Comparison of ENCODE assay signal across 9 cellular contexts in the genomic region with DNA sequence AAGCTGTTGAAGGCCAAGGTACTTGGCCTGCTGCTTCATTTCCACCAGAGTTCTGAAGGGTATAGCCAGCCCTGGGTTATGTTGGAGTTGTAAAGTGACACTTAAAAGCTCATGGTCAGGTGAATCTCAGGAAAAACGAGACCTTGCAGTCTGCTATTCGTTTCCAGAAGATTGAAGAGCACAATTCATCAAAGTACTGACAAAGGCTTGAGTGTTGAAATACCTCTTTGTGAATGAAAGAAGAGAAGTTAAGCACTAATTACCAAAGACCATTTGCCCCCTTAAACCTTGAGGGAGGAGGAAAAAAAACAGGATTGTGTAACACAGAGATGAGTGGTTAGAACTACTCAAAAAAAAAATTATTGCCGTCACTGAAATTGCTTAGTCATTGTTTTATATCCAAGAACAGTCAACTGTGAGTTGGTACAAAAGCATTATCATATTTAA. TPM values are rescaled to one million over a fixed set of nuclear protein-coding genes. Genes with fewer than 3 reads are reported as not detected.
DNase-seq lines count a peak whose midpoint lies in the region; ATAC-seq and TF ChIP-seq lines count a peak whose summit lies in the region.
"Had no signal": no experiment of that assay in that cellular context is flagged by ENCODE, and none has a peak within 500 bp of the region (broad histone marks: within the 10 kb centered on the region; RNA-seq: fewer than 3 reads in every experiment).

No MANE protein-coding gene starts in this region.

- H3K9me3 Mint-ChIP-seq in glutamatergic neuron (ENCODE audit: unreplicated experiment): no peaks in the 10 kb centered on the region

- intact Hi-C loops in body of pancreas (cut with DNase I): no loop called here

- H3K36me3 ChIP-seq in body of pancreas (replicated peaks in 1 of 2; ENCODE audit: insufficient read depth in 1 of 2, low read depth in 2 of 2): no peaks in the 10 kb centered on the region

- no peak overlapping the region for H3K4me3 Mint-ChIP-seq in glutamatergic neuron (ENCODE audit: unreplicated experiment)

- no peaks in the 10 kb centered on the region for H3K9me3 ChIP-seq in body of pancreas

- peaks cover 6% of the 10 kb centered on the region for H3K4me1 ChIP-seq in body of pancreas

- no peaks in the 10 kb centered on the region for H3K36me3 Mint-ChIP-seq in glutamatergic neuron (ENCODE audit: unreplicated experiment)

- ATAC-seq in body of pancreas: peak; percentile 60
- no peak for ATAC-seq in HG03432 (IDR thresholded peaks at IDR 0.05; ENCODE audit: unreplicated experiment)
- ATAC-seq in GM19023 (IDR thresholded peaks at IDR 0.05; ENCODE audit: unreplicated experiment): no peak

- DNase-seq in GM03348 (ENCODE audit: low spot score) (peak; percentile 41), NCI-H2196 (lab: John Stamatoyannopoulos, UW; ENCODE audit: unreplicated experiment) (peak; percentile 53), body of pancreas (no peak), myocyte (ENCODE audit: low read depth) (peak; percentile 23), glutamatergic neuron (no peak), coronary artery (ENCODE audit: low spot score) (no peak)
- DNase-seq: NCI-H146 had no signal

- H3K4me3 ChIP-seq in body of pancreas (no peak overlapping the region), coronary artery (no peak overlapping the region)

- peak overlapping the region in 3 of 4 donors; percentile 1 to 44 (median 35) for H3K27ac ChIP-seq in body of pancreas
- peak overlapping the region in 1 of 2 donors; percentile 36 for H3K27ac ChIP-seq in coronary artery

- WGBS in body of pancreas, 2 donors: 12 to 20% methylated on average over 3 of the region's 3 CpGs

- peaks cover 5% of the 10 kb centered on the region for H3K4me1 Mint-ChIP-seq in glutamatergic neuron (ENCODE audit: low read depth, unreplicated experiment)

- TF ChIP-seq POLR2A in body of pancreas (IDR thresholded peaks at IDR 0.05): no peak

- H3K27me3 ChIP-seq in body of pancreas: no peaks in the 10 kb centered on the region

- no peak overlapping the region for H3K27ac Mint-ChIP-seq in glutamatergic neuron (ENCODE audit: unreplicated experiment)

- H3K27me3 Mint-ChIP-seq in glutamatergic neuron (ENCODE audit: unreplicated experiment): no peaks in the 10 kb centered on the region

- no peak for TF ChIP-seq CTCF in body of pancreas (IDR thresholded peaks at IDR 0.05)
- TF ChIP-seq CTCF in glutamatergic neuron (IDR thresholded peaks at IDR 0.05; ENCODE audit: partially characterized antibody, unreplicated experiment): no peak
- TF ChIP-seq CTCF in coronary artery (IDR thresholded peaks at IDR 0.05): no peak

RNA-seq across cellular contexts. Expression of gene MAP2, which starts 48.6 kb away (rescaled TPM):
- total RNA-seq in body of pancreas (10 to 100 TPM; 14.2 to 32.9 TPM), myocyte (0.40 and 1.3 TPM in 2 replicates), glutamatergic neuron (ENCODE audit: unreplicated experiment) (177 TPM)
- 2.2 TPM for polyA plus RNA-seq in myocyte (2012)

Comparison
In these comparisons a context has a peak if more than half of its experiments do, and no peak if none do; other contexts are left out.
1. DNase-seq: peak in GM03348 (single experiment), NCI-H2196 (single experiment) and myocyte (single experiment); none in body of pancreas (0 of 4), glutamatergic neuron (single experiment) and coronary artery (single experiment).